ENCODE assay signal across 8 cellular contexts in genomic region chr6:146028250-146028789, GRCh38. TPM values are rescaled to one million over a fixed set of nuclear protein-coding genes. Genes with fewer than 3 reads are reported as not detected.
DNase-seq lines count a peak whose midpoint lies in the region; ATAC-seq, FAIRE-seq and TF ChIP-seq lines count a peak whose summit lies in the region.

No MANE protein-coding gene starts in this region.

- 4 to 9% (median 9%) methylated on average over 18 to 19 of the region's 19 CpGs for WGBS in small intestine, 3 donors

- TF ChIP-seq POLR2A in H54 (IDR thresholded peaks at IDR 0.05; ENCODE audit: low read depth, low read length), result no peak

- H3K4me3 ChIP-seq in astrocyte of the spinal cord (ENCODE audit: low read depth, low read length) (no peak overlapping the region), iPS-11a (ENCODE audit: low read depth, low read length) (peak overlapping the region; percentile 28), small intestine (ENCODE audit: low read depth in 1 of 2, low read length in 2 of 2) (no peak overlapping the region)

- no peak overlapping the region for H3K27ac ChIP-seq in small intestine (ENCODE audit: low read depth in 1 of 2, low read length in 1 of 2)

- no peaks in the 10 kb centered on the region for H3K4me1 ChIP-seq in small intestine (ENCODE audit: control insufficient read depth in 2 of 2, insufficient read depth in 1 of 2, low read depth in 1 of 2, low read length in 1 of 2)

- H3K27me3 ChIP-seq in small intestine (ENCODE audit: control insufficient read depth in 2 of 2, insufficient read depth in 2 of 2, low read length in 2 of 2), result peaks cover 0 to 13% of the 10 kb centered on the region in 2 donors

- no peak for TF ChIP-seq CTCF in astrocyte of the spinal cord (IDR thresholded peaks at IDR 0.05; ENCODE audit: low read depth, low read length)

- no peak for FAIRE-seq in small intestine (lab: Jason Lieb, UNC)
- FAIRE-seq in H54 (lab: Jason Lieb, UNC), result no peak

- DNase-seq in EH (ENCODE audit: low read depth), result peak; percentile 68
- peak; percentile 4 for DNase-seq in GOT3 (lab: John Stamatoyannopoulos, UW)
- DNase-seq in NOMO-1 treated with DMSO at 0.1 percent for 48 hours (lab: John Stamatoyannopoulos, UW; ENCODE audit: unreplicated experiment), result peak; percentile 2
- DNase-seq in astrocyte of the spinal cord (ENCODE audit: low read depth, low spot score), result peak; percentile 63
- DNase-seq in small intestine, result peak; percentile 6
- DNase-seq in H54 (ENCODE audit: insufficient read length, low spot score), result no peak

- no peak for ATAC-seq in GM18870 (IDR thresholded peaks at IDR 0.05; ENCODE audit: unreplicated experiment)

- in situ Hi-C loops in astrocyte of the spinal cord (cut with HindIII; ENCODE audit: low sequenced_read_pairs), result no loop called here

- H3K9me3 ChIP-seq in small intestine (ENCODE audit: control insufficient read depth, low read depth), result no peaks in the 10 kb centered on the region

- H3K36me3 ChIP-seq in small intestine (ENCODE audit: control insufficient read depth in 2 of 2, insufficient read depth in 2 of 2, low read length in 2 of 2), result no peaks in the 10 kb centered on the region

RNA-seq across cellular contexts. Expression of gene GRM1, which starts 0.5 kb away (rescaled TPM):
- under 1 TPM in 1 of 3 donors, not detected in 2; 0.03 TPM for polyA plus RNA-seq in small intestine
